In genomic region chr7:87876040-87876758, GRCh38 we compare ENCODE assay signal across 8 cellular contexts. TPM values are rescaled to one million over a fixed set of nuclear protein-coding genes. Genes with fewer than 3 reads are reported as not detected.
DNase-seq lines count a peak whose midpoint lies in the region; ATAC-seq and TF ChIP-seq lines count a peak whose summit lies in the region.

TSS of gene DBF4 (plus strand) at chr7:87876493. CDS start at chr7:87876733, 240 bp downstream.
A gene with protein sequence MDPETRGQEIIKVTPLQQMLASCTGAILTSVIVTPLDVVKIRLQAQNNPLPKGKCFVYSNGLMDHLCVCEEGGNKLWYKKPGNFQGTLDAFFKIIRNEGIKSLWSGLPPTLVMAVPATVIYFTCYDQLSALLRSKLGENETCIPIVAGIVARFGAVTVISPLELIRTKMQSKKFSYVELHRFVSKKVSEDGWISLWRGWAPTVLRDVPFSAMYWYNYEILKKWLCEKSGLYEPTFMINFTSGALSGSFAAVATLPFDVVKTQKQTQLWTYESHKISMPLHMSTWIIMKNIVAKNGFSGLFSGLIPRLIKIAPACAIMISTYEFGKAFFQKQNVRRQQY (minus strand): TSS chr7:87876360. CDS start chr7:87858727, 17,633 bp downstream.

- intact Hi-C loops in heart right ventricle (cut with DNase I) (loop anchor here in 3 of 10 donors (2.0 to 10.0 kb wide), 5 partner anchors 75 to 531 kb away; partner anchors contain the start of genes CROT (in 2 of the 3) and RUNDC3B (in 1 of the 3)), posterior cingulate gyrus (cut with DNase I) (loop anchor here (5.0 kb wide), 2 partner anchors 56 to 529 kb away; partner anchors contain the start of genes ADAM22 and CROT)

- no peaks in the 10 kb centered on the region for H3K27me3 Mint-ChIP-seq in type B pancreatic cell

- peak within 1 kb of the TSS; percentile 76 to 93 (median 90) for H3K27ac ChIP-seq in heart right ventricle

- H3K4me3 Mint-ChIP-seq in type B pancreatic cell: peak within 1 kb of the TSS; percentile 95

- peaks cover 0 to 52% (median 26%) of the 10 kb centered on the region in 9 donors for H3K4me1 ChIP-seq in heart right ventricle

- H3K4me1 Mint-ChIP-seq in type B pancreatic cell (ENCODE audit: unreplicated experiment): peaks cover 30% of the 10 kb centered on the region

- H3K9me3 Mint-ChIP-seq in type B pancreatic cell: peaks cover 9% of the 10 kb centered on the region

- H3K9me3 ChIP-seq in heart right ventricle: peaks cover 0 to 17% (median 13%) of the 10 kb centered on the region in 11 donors

- peak; percentile 79 for ATAC-seq in HG02884 (IDR thresholded peaks at IDR 0.05; ENCODE audit: unreplicated experiment)
- ATAC-seq in heart right ventricle: peak; percentile 97 to 100 (median 98)

- 1 to 3% methylated on average over 73 to 80 of the region's 80 CpGs for WGBS in heart right ventricle, 2 donors

- no peaks in the 10 kb centered on the region for H3K27me3 ChIP-seq in heart right ventricle

- DNase-seq in NCI-H146 treated with DMSO at 0.1 percent for 48 hours (lab: John Stamatoyannopoulos, UW; ENCODE audit: unreplicated experiment): peak; percentile 94
- DNase-seq in T-helper 1 cell: peak; percentile 83 to 96 (median 88)
- DNase-seq in amniotic epithelial cell (ENCODE audit: low read depth): peak; percentile 92
- DNase-seq in heart right ventricle: peak; percentile 95 to 96
- peak; percentile 84 to 99 (median 92) for DNase-seq in posterior cingulate gyrus
- DNase-seq in type B pancreatic cell (ENCODE audit: extremely low spot score, unreplicated experiment): peak; percentile 98

- H3K27ac Mint-ChIP-seq in type B pancreatic cell: peak within 1 kb of the TSS; percentile 98

- H3K36me3 Mint-ChIP-seq in type B pancreatic cell: peaks cover 33% of the 10 kb centered on the region

- peak; percentile 87 for TF ChIP-seq POLR2A in GM15510 (IDR thresholded peaks at IDR 0.05; ENCODE audit: borderline replicate concordance, extremely low read depth, insufficient read length)

- peak within 1 kb of the TSS; percentile 64 to 93 (median 84) for H3K4me3 ChIP-seq in heart right ventricle

- TF ChIP-seq CTCF in heart right ventricle (IDR thresholded peaks at IDR 0.05): no peak
- no peak for TF ChIP-seq CTCF in type B pancreatic cell (conservative IDR thresholded peaks at IDR 0.05)

- peaks cover 0 to 19% (median 0%) of the 10 kb centered on the region in 9 donors for H3K36me3 ChIP-seq in heart right ventricle

RNA-seq across cellular contexts. Expression of gene DBF4, which starts in this region (rescaled TPM):
- total RNA-seq in heart right ventricle (1 to 10 TPM; 1.2 to 5.2 (median 1.9) TPM), type B pancreatic cell (ENCODE audit: low replicate concordance) (15.2 and 37.8 TPM in 2 replicates)
- polyA plus RNA-seq in heart right ventricle: 1 to 10 TPM; 1.5 to 3.1 TPM

RNA-seq across cellular contexts. Expression of the second gene that starts in this region (rescaled TPM):
- total RNA-seq in heart right ventricle (10 to 100 TPM; 15.9 to 29.6 (median 22.6) TPM), type B pancreatic cell (ENCODE audit: low replicate concordance) (12.9 and 21.9 TPM in 2 replicates)
- polyA plus RNA-seq in heart right ventricle: 1 to 10 TPM; 4.1 to 5.7 TPM

Comparison
In these comparisons a context has a peak if more than half of its experiments do, and no peak if none do; other contexts are left out.
1. Peak in every context shown above with its lines: DNase-seq, ATAC-seq, H3K4me3 ChIP-seq and H3K27ac ChIP-seq.